ENCODE assay signal across 1 cellular context in genomic region chr2:19360266-19360665, GRCh38.
TF ChIP-seq lines count a peak whose summit lies in the region.

No MANE protein-coding gene starts in this region.

TF ChIP-seq in SK-N-SH, 30 proteins besides CTCF, POLR2A, EP300 and RAD21 (continued from another document):
- TF ChIP-seq, protein P1, sequence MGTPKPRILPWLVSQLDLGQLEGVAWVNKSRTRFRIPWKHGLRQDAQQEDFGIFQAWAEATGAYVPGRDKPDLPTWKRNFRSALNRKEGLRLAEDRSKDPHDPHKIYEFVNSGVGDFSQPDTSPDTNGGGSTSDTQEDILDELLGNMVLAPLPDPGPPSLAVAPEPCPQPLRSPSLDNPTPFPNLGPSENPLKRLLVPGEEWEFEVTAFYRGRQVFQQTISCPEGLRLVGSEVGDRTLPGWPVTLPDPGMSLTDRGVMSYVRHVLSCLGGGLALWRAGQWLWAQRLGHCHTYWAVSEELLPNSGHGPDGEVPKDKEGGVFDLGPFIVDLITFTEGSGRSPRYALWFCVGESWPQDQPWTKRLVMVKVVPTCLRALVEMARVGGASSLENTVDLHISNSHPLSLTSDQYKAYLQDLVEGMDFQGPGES (IDR thresholded peaks at IDR 0.05; ENCODE audit: low read depth, low read length) = no peak
- no peak for TF ChIP-seq GABPA (IDR thresholded peaks at IDR 0.05; ENCODE audit: low read depth)
- TF ChIP-seq NFIC (IDR thresholded peaks at IDR 0.05; ENCODE audit: borderline replicate concordance) = no peak
- TF ChIP-seq EZH2phosphoT487 (IDR thresholded peaks at IDR 0.05; ENCODE audit: borderline replicate concordance, low read depth) = no peak
- TF ChIP-seq PBX3 (IDR thresholded peaks at IDR 0.05) = no peak
- TF ChIP-seq JUND (IDR thresholded peaks at IDR 0.05) = no peak
- TF ChIP-seq MXI1 (IDR thresholded peaks at IDR 0.05; ENCODE audit: low read depth, low read length) = no peak
- TF ChIP-seq FOSL2 (IDR thresholded peaks at IDR 0.05; ENCODE audit: borderline replicate concordance, low read depth) = no peak
- TF ChIP-seq TAF1 (IDR thresholded peaks at IDR 0.05; ENCODE audit: borderline replicate concordance, low read depth, low read length) = no peak
- no peak for TF ChIP-seq POLR2AphosphoS5 (IDR thresholded peaks at IDR 0.05; ENCODE audit: low read depth, low read length)
